8 cellular contexts compared by ENCODE assay signal in genomic region chr14:21476526-21476924, GRCh38. TPM values are rescaled to one million over a fixed set of nuclear protein-coding genes. Genes with fewer than 3 reads are reported as not detected.
A peak's percentile ranks its signal among the peaks of the same experiment; 100 is the strongest.
DNase-seq lines count a peak whose midpoint lies in the region; ATAC-seq and TF ChIP-seq lines count a peak whose summit lies in the region.

No MANE protein-coding gene starts in this region.

- CTCF ChIA-PET in MCF 10A (lab: Yijun Ruan, JAX), result interaction anchor here (0.6 to 6.4 kb wide), 11 partner anchors 11 to 406 kb away, joined by 3 to 57 read pairs (median 4); partner anchors contain the start of gene CHD8

- intact Hi-C loops in MCF 10A (cut with micrococcal nuclease), result loop anchor here (5.0 kb wide), 1 partner anchor 81 kb away; no protein-coding TSS in a partner anchor

- H3K27me3 ChIP-seq in kidney epithelial cell (ENCODE audit: control insufficient read depth, insufficient read depth, low read length), result no peaks in the 10 kb centered on the region

- DNase-seq in NCI-H2081 (lab: John Stamatoyannopoulos, UW) (peak; percentile 81 to 82), NCI-H2081 treated with DMSO at 0.1 percent for 48 hours (lab: John Stamatoyannopoulos, UW) (no peak), MCF 10A (ENCODE audit: unreplicated experiment) (peak; percentile 86), kidney epithelial cell (ENCODE audit: low read depth) (no peak), NCI-H2171 treated with DMSO at 0.1 percent for 48 hours (lab: John Stamatoyannopoulos, UW) (no peak)
- DNase-seq in stimulated activated CD4-positive, alpha-beta T cell treated with anti-CD3 and anti-CD28 coated beads, Interleukin-2, amount 100 ng/mL, for 24 hours, result peak; percentile 82 to 87

- BruUV-seq in MCF 10A (replicated peaks; lab: Mats Ljungman, UMichigan), result no TSS peak

- no peaks in the 10 kb centered on the region for H3K4me1 Mint-ChIP-seq in MCF 10A (ENCODE audit: insufficient read depth, unreplicated experiment)

- TF ChIP-seq CTCF in MCF 10A (IDR thresholded peaks at IDR 0.05; ENCODE audit: unreplicated experiment), result no peak
- TF ChIP-seq CTCF in kidney epithelial cell (IDR thresholded peaks at IDR 0.05; ENCODE audit: insufficient read depth, low read length, poor library complexity, severe bottlenecking), result no peak

- ATAC-seq in HG03045 (IDR thresholded peaks at IDR 0.05; ENCODE audit: unreplicated experiment) (peak; percentile 36), SK-N-SH treated with all-trans-retinoic acid at 6 μM for 48 hours (peak; percentile 80)

- H3K4me3 ChIP-seq in kidney epithelial cell (ENCODE audit: low read depth, low read length), result peak overlapping the region; percentile 100

- no peaks in the 10 kb centered on the region for H3K9me3 Mint-ChIP-seq in MCF 10A (ENCODE audit: unreplicated experiment)

- peak overlapping the region; percentile 87 for H3K4me3 Mint-ChIP-seq in MCF 10A (ENCODE audit: unreplicated experiment)

- POLR2A ChIA-PET in MCF 10A (lab: Yijun Ruan, JAX), result interaction anchor here (0.8 to 4.6 kb wide), 16 partner anchors 10 to 210 kb away, joined by 3 to 73 read pairs (median 8); partner anchors contain the start of genes CHD8 and METTL3

- no peaks in the 10 kb centered on the region for H3K36me3 ChIP-seq in kidney epithelial cell (ENCODE audit: control insufficient read depth, insufficient read depth, low read length)

- no peaks in the 10 kb centered on the region for H3K27me3 Mint-ChIP-seq in MCF 10A (ENCODE audit: insufficient read depth, unreplicated experiment)

- H3K27ac Mint-ChIP-seq in MCF 10A (ENCODE audit: low read depth, unreplicated experiment), result peak overlapping the region; percentile 98

- peaks cover 24% of the 10 kb centered on the region for H3K36me3 Mint-ChIP-seq in MCF 10A (ENCODE audit: insufficient read depth, unreplicated experiment)

TF ChIP-seq in SK-N-SH treated with all-trans-retinoic acid at 6 μM for 48 hours, 23 proteins besides CTCF, POLR2A, EP300 and RAD21:
- TF ChIP-seq ZFP30 (CRISPR knock-in tag; IDR thresholded peaks at IDR 0.05), result no peak
- no peak for TF ChIP-seq SNAI2 (CRISPR knock-in tag; IDR thresholded peaks at IDR 0.05)
- TF ChIP-seq ZNF70 (CRISPR knock-in tag; IDR thresholded peaks at IDR 0.05), result no peak
- TF ChIP-seq TSHZ2 (CRISPR knock-in tag; IDR thresholded peaks at IDR 0.05), result no peak
- TF ChIP-seq ZC3H10 (CRISPR knock-in tag; IDR thresholded peaks at IDR 0.05), result no peak
- TF ChIP-seq ZFP3 (CRISPR knock-in tag; IDR thresholded peaks at IDR 0.05), result no peak
- TF ChIP-seq ZNF8 (CRISPR knock-in tag; IDR thresholded peaks at IDR 0.05), result no peak
- TF ChIP-seq TCF4 (CRISPR knock-in tag; IDR thresholded peaks at IDR 0.05; ENCODE audit: borderline replicate concordance), result no peak
- TF ChIP-seq, protein P1, sequence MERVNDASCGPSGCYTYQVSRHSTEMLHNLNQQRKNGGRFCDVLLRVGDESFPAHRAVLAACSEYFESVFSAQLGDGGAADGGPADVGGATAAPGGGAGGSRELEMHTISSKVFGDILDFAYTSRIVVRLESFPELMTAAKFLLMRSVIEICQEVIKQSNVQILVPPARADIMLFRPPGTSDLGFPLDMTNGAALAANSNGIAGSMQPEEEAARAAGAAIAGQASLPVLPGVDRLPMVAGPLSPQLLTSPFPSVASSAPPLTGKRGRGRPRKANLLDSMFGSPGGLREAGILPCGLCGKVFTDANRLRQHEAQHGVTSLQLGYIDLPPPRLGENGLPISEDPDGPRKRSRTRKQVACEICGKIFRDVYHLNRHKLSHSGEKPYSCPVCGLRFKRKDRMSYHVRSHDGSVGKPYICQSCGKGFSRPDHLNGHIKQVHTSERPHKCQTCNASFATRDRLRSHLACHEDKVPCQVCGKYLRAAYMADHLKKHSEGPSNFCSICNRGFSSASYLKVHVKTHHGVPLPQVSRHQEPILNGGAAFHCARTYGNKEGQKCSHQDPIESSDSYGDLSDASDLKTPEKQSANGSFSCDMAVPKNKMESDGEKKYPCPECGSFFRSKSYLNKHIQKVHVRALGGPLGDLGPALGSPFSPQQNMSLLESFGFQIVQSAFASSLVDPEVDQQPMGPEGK (CRISPR knock-in tag; IDR thresholded peaks at IDR 0.05; ENCODE audit: borderline replicate concordance), result no peak
- TF ChIP-seq ARNTL (CRISPR knock-in tag; IDR thresholded peaks at IDR 0.05; ENCODE audit: borderline replicate concordance, low read depth), result no peak
- TF ChIP-seq ESRRG (CRISPR knock-in tag; IDR thresholded peaks at IDR 0.05), result no peak
- TF ChIP-seq ZNF565 (CRISPR knock-in tag; conservative IDR thresholded peaks at IDR 0.05; ENCODE audit: low read depth), result no peak
- TF ChIP-seq GLIS3 (CRISPR knock-in tag; IDR thresholded peaks at IDR 0.05), result no peak
- TF ChIP-seq, protein P2, sequence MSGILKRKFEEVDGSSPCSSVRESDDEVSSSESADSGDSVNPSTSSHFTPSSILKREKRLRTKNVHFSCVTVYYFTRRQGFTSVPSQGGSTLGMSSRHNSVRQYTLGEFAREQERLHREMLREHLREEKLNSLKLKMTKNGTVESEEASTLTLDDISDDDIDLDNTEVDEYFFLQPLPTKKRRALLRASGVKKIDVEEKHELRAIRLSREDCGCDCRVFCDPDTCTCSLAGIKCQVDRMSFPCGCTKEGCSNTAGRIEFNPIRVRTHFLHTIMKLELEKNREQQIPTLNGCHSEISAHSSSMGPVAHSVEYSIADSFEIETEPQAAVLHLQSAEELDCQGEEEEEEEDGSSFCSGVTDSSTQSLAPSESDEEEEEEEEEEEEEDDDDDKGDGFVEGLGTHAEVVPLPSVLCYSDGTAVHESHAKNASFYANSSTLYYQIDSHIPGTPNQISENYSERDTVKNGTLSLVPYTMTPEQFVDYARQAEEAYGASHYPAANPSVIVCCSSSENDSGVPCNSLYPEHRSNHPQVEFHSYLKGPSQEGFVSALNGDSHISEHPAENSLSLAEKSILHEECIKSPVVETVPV (CRISPR knock-in tag; IDR thresholded peaks at IDR 0.05), result no peak
- no peak for TF ChIP-seq CSDC2 (CRISPR knock-in tag; IDR thresholded peaks at IDR 0.05)

RNA-seq across cellular contexts. Expression of gene RAB2B, which starts 0.2 kb away (rescaled TPM):
- 22.8 and 23.3 TPM in 2 replicates for total RNA-seq in MCF 10A (2022)
- total RNA-seq in kidney epithelial cell, result 27.5 and 29.5 TPM in 2 replicates

RNA-seq across cellular contexts. Expression of gene TOX4, which starts 0.5 kb away (rescaled TPM):
- total RNA-seq in MCF 10A (2022) (84.1 and 105 TPM in 2 replicates), kidney epithelial cell (67.4 and 84.5 TPM in 2 replicates)

RNA-seq across cellular contexts. Expression of gene CHD8, which starts 20.6 kb away (rescaled TPM):
- 70.7 and 78.1 TPM in 2 replicates for total RNA-seq in MCF 10A (2022)
- total RNA-seq in kidney epithelial cell, result 60.6 and 88.7 TPM in 2 replicates

RNA-seq across cellular contexts. Expression of gene METTL3, which starts 34.6 kb away (rescaled TPM):
- total RNA-seq in MCF 10A (2022), result 36.4 and 46.7 TPM in 2 replicates
- 37.7 and 40.4 TPM in 2 replicates for total RNA-seq in kidney epithelial cell

RNA-seq across cellular contexts. Expression of gene SALL2, which starts 49.6 kb away (rescaled TPM):
- total RNA-seq in MCF 10A (2022), result 0.05 and 0.09 TPM in 2 replicates
- 14.2 and 17.1 TPM in 2 replicates for total RNA-seq in kidney epithelial cell

Comparison
In these comparisons a context has a peak if more than half of its experiments do, and no peak if none do; other contexts are left out.
1. DNase-seq: peak in NCI-H2081 (2 of 2), MCF 10A (single experiment) and stimulated activated CD4-positive, alpha-beta T cell treated with anti-CD3 and anti-CD28 coated beads, Interleukin-2, amount 100 ng/mL, for 24 hours (2 of 2); none in NCI-H2081 treated with DMSO at 0.1 percent for 48 hours (single experiment), kidney epithelial cell (single experiment) and NCI-H2171 treated with DMSO at 0.1 percent for 48 hours (single experiment).